ENCODE assay signal across 15 cellular contexts in genomic region chr10:119616879-119617580, GRCh38. TPM values are rescaled to one million over a fixed set of nuclear protein-coding genes. Genes with fewer than 3 reads are reported as not detected.
A peak's percentile ranks its signal among the peaks of the same experiment; 100 is the strongest.
DNase-seq lines count a peak whose midpoint lies in the region; ATAC-seq, FAIRE-seq and TF ChIP-seq lines count a peak whose summit lies in the region.
"Had no signal": no experiment of that assay in that cellular context is flagged by ENCODE, and none has a peak within 500 bp of the region (broad histone marks: within the 10 kb centered on the region; RNA-seq: fewer than 3 reads in every experiment).

No MANE protein-coding gene starts in this region.

- peaks cover 11% of the 10 kb centered on the region for H3K4me1 Mint-ChIP-seq in stimulated activated naive CD8-positive, alpha-beta T cell treated with anti-CD3 and anti-CD28 coated beads, Interleukin-15, amount 100 ng/mL, for 72 hours

- peak overlapping the region in 1 of 2 experiments; percentile 56; a peak in 3 of 4 replicates for H3K9ac ChIP-seq in K562 (ENCODE audit: insufficient read depth in 1 of 2, low read depth in 2 of 2, low read length in 2 of 2)

- in situ Hi-C loops in K562 (cut with MboI) = no loop called here

- intact Hi-C loops in K562 (cut with micrococcal nuclease) (loop anchor here (1.0 to 5.0 kb wide), 3 partner anchors 35 to 245 kb away; no protein-coding TSS in a partner anchor), right cardiac atrium (cut with DNase I) (loop anchor here in 1 of 4 donors (10.0 kb wide), 1 partner anchor 248 kb away; no protein-coding TSS in a partner anchor)

- H3K9me3 ChIP-seq in K562 (replicated peaks; ENCODE audit: control insufficient read depth, insufficient read depth, low read depth, low read length) = no peaks in the 10 kb centered on the region
- no peaks in the 10 kb centered on the region for H3K9me3 ChIP-seq in right cardiac atrium (ENCODE audit: control insufficient read depth, low read length)

- H3K9me1 ChIP-seq in K562 (ENCODE audit: control insufficient read depth, insufficient read depth, low read length) = no peaks in the 10 kb centered on the region

- H3K27me3 ChIP-seq in K562 (ENCODE audit: control insufficient read depth in 2 of 2, insufficient read depth in 2 of 2, low read length in 2 of 2) = no peaks in the 10 kb centered on the region
- no peaks in the 10 kb centered on the region for H3K27me3 ChIP-seq in right cardiac atrium (ENCODE audit: control insufficient read depth, insufficient read depth)

- H3K27ac Mint-ChIP-seq in stimulated activated naive CD8-positive, alpha-beta T cell treated with anti-CD3 and anti-CD28 coated beads, Interleukin-15, amount 100 ng/mL, for 72 hours = no peak overlapping the region
- H3K27ac Mint-ChIP-seq: activated naive CD8-positive, alpha-beta T cell treated with anti-CD3 and anti-CD28 coated beads, Interleukin-2, amount 50 U/mL, for 24 hours; CD8-positive, alpha-beta T cell had no signal

- POLR2A ChIA-PET in K562 (lab: Yijun Ruan, JAX) = interaction anchor here (0.9 to 1.3 kb wide), 3 partner anchors 8 to 16 kb away, joined by 3 to 6 read pairs (median 4); no protein-coding TSS in a partner anchor

- TF ChIP-seq RAD21 in K562 (CRISPR knock-in tag; conservative IDR thresholded peaks at IDR 0.05 in 1 of 2, IDR thresholded peaks at IDR 0.05 in 1 of 2) = peak; percentile 55 to 63

- H3K4me1 ChIP-seq in K562 (replicated peaks in 1 of 2; ENCODE audit: control insufficient read depth in 2 of 2, insufficient read depth in 2 of 2, low read length in 2 of 2) = peaks cover 0 to 8% of the 10 kb centered on the region in 2 experiments; a peak in 3 of 5 replicates
- peaks cover 3% of the 10 kb centered on the region for H3K4me1 ChIP-seq in right cardiac atrium (ENCODE audit: control insufficient read depth, insufficient read depth, low read length)

- peak overlapping the region; percentile 28 for H3K4me3 ChIP-seq in K562
- no peak overlapping the region for H3K4me3 ChIP-seq in right cardiac atrium (ENCODE audit: low read length)
- H3K4me3 ChIP-seq: SK-N-MC had no signal

- H3K36me3 ChIP-seq in K562 (ENCODE audit: control insufficient read depth, insufficient read depth, low read length) = no peaks in the 10 kb centered on the region

- no peak for TF ChIP-seq EP300 in K562 (IDR thresholded peaks at IDR 0.05; ENCODE audit: low read length)

- no peak overlapping the region for H3K4me3 Mint-ChIP-seq in stimulated activated naive CD8-positive, alpha-beta T cell treated with anti-CD3 and anti-CD28 coated beads, Interleukin-15, amount 100 ng/mL, for 72 hours
- H3K4me3 Mint-ChIP-seq: activated naive CD8-positive, alpha-beta T cell treated with anti-CD3 and anti-CD28 coated beads, Interleukin-2, amount 50 U/mL, for 24 hours; CD8-positive, alpha-beta T cell had no signal

- peak overlapping the region; percentile 99 for H2AFZ ChIP-seq in K562 (ENCODE audit: low read depth, low read length)

- peak; percentile 74 to 82 (median 75) for TF ChIP-seq CTCF in K562 (IDR thresholded peaks at IDR 0.05 in 2 of 3, conservative IDR thresholded peaks at IDR 0.05 in 1 of 3; ENCODE audit: insufficient read depth in 2 of 3, low read depth in 1 of 3, low read length in 3 of 3)

- H3K9me3 Mint-ChIP-seq in stimulated activated naive CD8-positive, alpha-beta T cell treated with anti-CD3 and anti-CD28 coated beads, Interleukin-15, amount 100 ng/mL, for 72 hours = no peaks in the 10 kb centered on the region
- H3K9me3 Mint-ChIP-seq: activated naive CD8-positive, alpha-beta T cell treated with anti-CD3 and anti-CD28 coated beads, Interleukin-2, amount 50 U/mL, for 24 hours; CD8-positive, alpha-beta T cell had no signal

- H3K27me3 Mint-ChIP-seq in stimulated activated naive CD8-positive, alpha-beta T cell treated with anti-CD3 and anti-CD28 coated beads, Interleukin-15, amount 100 ng/mL, for 72 hours = no peaks in the 10 kb centered on the region

- no TSS peak for BruUV-seq in K562 (replicated peaks; lab: Mats Ljungman, UMichigan)

- peak; percentile 18 for DNase-seq in stimulated activated naive CD8-positive, alpha-beta T cell treated with anti-CD3 and anti-CD28 coated beads, Interleukin-15, Interleukin-2, amounts not matched to agents 100 U/mL and 50 U/mL, for 24 hours
- DNase-seq in stimulated activated naive CD8-positive, alpha-beta T cell treated with anti-CD3 and anti-CD28 coated beads, Interleukin-15, amount 100 ng/mL, for 72 hours = no peak
- DNase-seq in K562 (ENCODE audit: extremely low read depth in 1 of 4, low spot score in 3 of 4) = peak; percentile 49 to 75 (median 51)
- DNase-seq in right cardiac atrium = peak; percentile 52 to 66 (median 64)
- DNase-seq in superior temporal gyrus (ENCODE audit: extremely low spot score) = no peak
- DNase-seq in SKM-1 (lab: John Stamatoyannopoulos, UW; ENCODE audit: unreplicated experiment) = no peak
- DNase-seq in NCI-H2107 treated with DMSO at 0.1 percent for 48 hours (lab: John Stamatoyannopoulos, UW; ENCODE audit: unreplicated experiment) = no peak
- no peak for DNase-seq in central memory CD4-positive, alpha-beta T cell
- DNase-seq: activated naive CD8-positive, alpha-beta T cell treated with anti-CD3 and anti-CD28 coated beads, Interleukin-2, amount 50 U/mL, for 24 hours; NCI-H524 treated with DMSO at 0.1 percent for 48 hours had no signal

- H3K79me2 ChIP-seq in K562 (ENCODE audit: control insufficient read depth, insufficient read depth, low read length) = no peaks in the 10 kb centered on the region

- no peak for ATAC-seq in stimulated activated naive CD8-positive, alpha-beta T cell treated with anti-CD3 and anti-CD28 coated beads, Interleukin-15, Interleukin-2, amounts not matched to agents 100 U/mL and 50 U/mL, for 24 hours
- no peak for ATAC-seq in stimulated activated naive CD8-positive, alpha-beta T cell treated with anti-CD3 and anti-CD28 coated beads, Interleukin-15, amount 100 ng/mL, for 72 hours
- ATAC-seq in K562 (peak; percentile 94), right cardiac atrium (no peak)
- ATAC-seq: activated naive CD8-positive, alpha-beta T cell treated with anti-CD3 and anti-CD28 coated beads, Interleukin-2, amount 50 U/mL, for 24 hours; CD8-positive, alpha-beta T cell had no signal

- 0 out of 2 replicates have a peak, but pooled peaks have one; percentile 38 for TF ChIP-seq POLR2A in K562 (conservative IDR thresholded peaks at IDR 0.05)

- FAIRE-seq in K562 (lab: Jason Lieb, UNC) = peak; percentile 91
- FAIRE-seq: endometrium, islet of Langerhans had no signal

- H3K4me2 ChIP-seq in K562 (ENCODE audit: insufficient read depth, low read length) = peak overlapping the region; percentile 76

- CTCF ChIA-PET in K562 (lab: Yijun Ruan, JAX; ENCODE audit: low intra/inter-chr PET ratio) = interaction anchor here (1.1 kb wide), 1 partner anchor 28 kb away, joined by 3 read pairs; no protein-coding TSS in a partner anchor

- H3K27ac ChIP-seq in K562 (ENCODE audit: extremely low read depth, low read depth, low read length) = peak overlapping the region; percentile 60
- H3K27ac ChIP-seq in right cardiac atrium (ENCODE audit: low read length) = no peak overlapping the region
- H3K27ac ChIP-seq: HL-60, SK-N-MC had no signal

- H4K20me1 ChIP-seq in K562 (replicated peaks; ENCODE audit: control insufficient read depth, insufficient read depth, low read length) = no peaks in the 10 kb centered on the region

- 10% methylated on average over 14 of the region's 14 CpGs for WGBS in K562 (ENCODE audit: insufficient coverage, low coverage, missing lambda C conversion rate)
- WGBS in right cardiac atrium = 65% methylated on average over 14 of the region's 14 CpGs

TF ChIP-seq in K562, 482 proteins besides CTCF, POLR2A, EP300 and RAD21 (continues in another document):
- TF ChIP-seq BCL6 (CRISPR knock-in tag; IDR thresholded peaks at IDR 0.05) = no peak

RNA-seq across cellular contexts. Expression of gene TIAL1, which starts 20.3 kb away (rescaled TPM):
- 198 and 514 TPM in 2 replicates for total RNA-seq in K562 (2011; cell fraction: chromatin; rRNA removed; ENCODE audit: low replicate concordance)
- 93.2 and 115 TPM in 2 replicates for total RNA-seq in K562 (2011; cell fraction: nucleolus; rRNA removed)
- total RNA-seq in K562 (2011; cell fraction: nucleoplasm; rRNA removed) = 178 and 179 TPM in 2 replicates
- total RNA-seq in K562 (2014; rRNA removed) = 26.0 and 34.0 TPM in 2 replicates
- 53.6 and 58.2 TPM in 2 replicates for total RNA-seq in K562 (2014; rRNA removed; fragmentation: Illumina TruSeq; extraction: Trizol)
- total RNA-seq in K562 (2015; rRNA removed; fragmentation: Illumina TruSeq; extraction: Trizol) = 44.0 and 45.3 TPM in 2 replicates
- total RNA-seq in K562 (2021) = 119 and 126 TPM in 2 replicates
- polyA plus RNA-seq in K562 (2011; rRNA removed) = 113 and 116 TPM in 2 replicates
- 19.5 and 43.1 TPM in 2 replicates for polyA plus RNA-seq in K562 (2011; cell fraction: cytosol; rRNA removed)
- 192 and 336 TPM in 2 replicates for polyA plus RNA-seq in K562 (2011; cell fraction: nucleus; rRNA removed)
- 74.9 and 83.6 TPM in 2 replicates for polyA plus RNA-seq in K562 (2012)
- polyA plus RNA-seq in K562 (2014; fragmentation: Illumina TruSeq; extraction: Trizol) = 101 and 112 TPM in 2 replicates
- 10 to 100 TPM; 22.5 to 30.8 TPM for polyA plus RNA-seq in K562 (2014; fragmentation: Nextera tagmentation; extraction: Ambion mirVana)
- polyA plus RNA-seq in K562 (2014; rRNA removed) = 89.3 and 98.7 TPM in 2 replicates
- polyA minus RNA-seq in K562 (2011; rRNA and poly(A)+ RNA removed) = 85.9 and 92.3 TPM in 2 replicates
- 30.6 and 32.8 TPM in 2 replicates for polyA minus RNA-seq in K562 (2011; cell fraction: cytosol; rRNA and poly(A)+ RNA removed)
- polyA minus RNA-seq in K562 (2011; cell fraction: nucleus; rRNA and poly(A)+ RNA removed) = 52.5 and 99.1 TPM in 2 replicates
- 10 to 100 TPM; 81.3 to 92.6 (median 84.9) TPM for total RNA-seq in right cardiac atrium
- 37.7 TPM for polyA plus RNA-seq in right cardiac atrium

RNA-seq across cellular contexts. Expression of gene BAG3, which starts 34.1 kb away (rescaled TPM):
- 6.2 and 7.7 TPM in 2 replicates for total RNA-seq in K562 (2011; cell fraction: chromatin; rRNA removed; ENCODE audit: low replicate concordance)
- total RNA-seq in K562 (2011; cell fraction: nucleolus; rRNA removed) = 5.0 and 5.5 TPM in 2 replicates
- total RNA-seq in K562 (2011; cell fraction: nucleoplasm; rRNA removed) = 4.7 and 5.1 TPM in 2 replicates
- total RNA-seq in K562 (2014; rRNA removed) (9.7 and 14.2 TPM in 2 replicates), K562 (2014; rRNA removed; fragmentation: Illumina TruSeq; extraction: Trizol) (5.3 and 5.7 TPM in 2 replicates), K562 (2015; rRNA removed; fragmentation: Illumina TruSeq; extraction: Trizol) (7.2 and 9.2 TPM in 2 replicates), K562 (2021) (27.4 and 28.7 TPM in 2 replicates), right cardiac atrium (100 to 1,000 TPM; 111 to 166 (median 139) TPM)
- polyA plus RNA-seq in K562 (2011; rRNA removed) (2.6 and 4.7 TPM in 2 replicates), K562 (2014; fragmentation: Illumina TruSeq; extraction: Trizol) (24.7 and 24.8 TPM in 2 replicates), K562 (2014; fragmentation: Nextera tagmentation; extraction: Ambion mirVana) (1 to 10 TPM; 3.9 to 4.1 TPM), K562 (2014; rRNA removed) (13.1 and 15.3 TPM in 2 replicates), right cardiac atrium (134 TPM)
- 3.8 and 6.1 TPM in 2 replicates for polyA plus RNA-seq in K562 (2011; cell fraction: cytosol; rRNA removed)
- polyA plus RNA-seq in K562 (2011; cell fraction: nucleus; rRNA removed) = 3.3 and 7.4 TPM in 2 replicates
- polyA plus RNA-seq in K562 (2012) = 27.9 and 31.0 TPM in 2 replicates
- 2.8 and 3.2 TPM in 2 replicates for polyA minus RNA-seq in K562 (2011; rRNA and poly(A)+ RNA removed)
- polyA minus RNA-seq in K562 (2011; cell fraction: cytosol; rRNA and poly(A)+ RNA removed) = 9.2 and 11.0 TPM in 2 replicates
- 3.1 and 3.9 TPM in 2 replicates for polyA minus RNA-seq in K562 (2011; cell fraction: nucleus; rRNA and poly(A)+ RNA removed)

Comparison
In these comparisons a context has a peak if more than half of its experiments do, and no peak if none do; other contexts are left out.
1. DNase-seq: peak in stimulated activated naive CD8-positive, alpha-beta T cell treated with anti-CD3 and anti-CD28 coated beads, Interleukin-15, Interleukin-2, amounts not matched to agents 100 U/mL and 50 U/mL, for 24 hours (single experiment), K562 (4 of 4) and right cardiac atrium (3 of 3); none in stimulated activated naive CD8-positive, alpha-beta T cell treated with anti-CD3 and anti-CD28 coated beads, Interleukin-15, amount 100 ng/mL, for 72 hours (0 of 2), superior temporal gyrus (single experiment), SKM-1 (single experiment), NCI-H2107 treated with DMSO at 0.1 percent for 48 hours (single experiment) and central memory CD4-positive, alpha-beta T cell (single experiment).